1 cellular context compared by ENCODE assay signal in genomic region chr21:42878993-42879787, GRCh38.
TF ChIP-seq lines count a peak whose summit lies in the region.

TSS of gene WDR4 (minus strand) at chr21:42879539. CDS start at chr21:42879495, 44 bp downstream.

TF ChIP-seq in HEK293, 187 proteins besides CTCF, POLR2A, EP300 and RAD21 (continued from another document):
- TF ChIP-seq INSM2 (tag by site-specific recombination; IDR thresholded peaks at IDR 0.05), result peak; percentile 43; the same call in 1 of the 2 replicates
- TF ChIP-seq ZBTB17 (tag by site-specific recombination; IDR thresholded peaks at IDR 0.05), result peak; percentile 81
- no peak for TF ChIP-seq WT1 (tag by site-specific recombination; IDR thresholded peaks at IDR 0.05)
- TF ChIP-seq ZNF514 (tag by site-specific recombination; IDR thresholded peaks at IDR 0.05), result no peak
- TF ChIP-seq, protein P1, sequence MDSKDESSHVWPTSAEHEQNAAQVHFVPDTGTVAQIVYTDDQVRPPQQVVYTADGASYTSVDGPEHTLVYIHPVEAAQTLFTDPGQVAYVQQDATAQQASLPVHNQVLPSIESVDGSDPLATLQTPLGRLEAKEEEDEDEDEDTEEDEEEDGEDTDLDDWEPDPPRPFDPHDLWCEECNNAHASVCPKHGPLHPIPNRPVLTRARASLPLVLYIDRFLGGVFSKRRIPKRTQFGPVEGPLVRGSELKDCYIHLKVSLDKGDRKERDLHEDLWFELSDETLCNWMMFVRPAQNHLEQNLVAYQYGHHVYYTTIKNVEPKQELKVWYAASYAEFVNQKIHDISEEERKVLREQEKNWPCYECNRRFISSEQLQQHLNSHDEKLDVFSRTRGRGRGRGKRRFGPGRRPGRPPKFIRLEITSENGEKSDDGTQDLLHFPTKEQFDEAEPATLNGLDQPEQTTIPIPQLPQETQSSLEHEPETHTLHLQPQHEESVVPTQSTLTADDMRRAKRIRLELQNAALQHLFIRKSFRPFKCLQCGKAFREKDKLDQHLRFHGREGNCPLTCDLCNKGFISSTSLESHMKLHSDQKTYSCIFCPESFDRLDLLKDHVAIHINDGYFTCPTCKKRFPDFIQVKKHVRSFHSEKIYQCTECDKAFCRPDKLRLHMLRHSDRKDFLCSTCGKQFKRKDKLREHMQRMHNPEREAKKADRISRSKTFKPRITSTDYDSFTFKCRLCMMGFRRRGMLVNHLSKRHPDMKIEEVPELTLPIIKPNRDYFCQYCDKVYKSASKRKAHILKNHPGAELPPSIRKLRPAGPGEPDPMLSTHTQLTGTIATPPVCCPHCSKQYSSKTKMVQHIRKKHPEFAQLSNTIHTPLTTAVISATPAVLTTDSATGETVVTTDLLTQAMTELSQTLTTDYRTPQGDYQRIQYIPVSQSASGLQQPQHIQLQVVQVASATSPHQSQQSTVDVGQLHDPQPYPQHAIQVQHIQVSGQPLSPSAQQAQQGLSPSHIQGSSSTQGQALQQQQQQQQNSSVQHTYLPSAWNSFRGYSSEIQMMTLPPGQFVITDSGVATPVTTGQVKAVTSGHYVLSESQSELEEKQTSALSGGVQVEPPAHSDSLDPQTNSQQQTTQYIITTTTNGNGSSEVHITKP (tag by site-specific recombination; IDR thresholded peaks at IDR 0.05), result peak; percentile 100
- TF ChIP-seq, protein P2, sequence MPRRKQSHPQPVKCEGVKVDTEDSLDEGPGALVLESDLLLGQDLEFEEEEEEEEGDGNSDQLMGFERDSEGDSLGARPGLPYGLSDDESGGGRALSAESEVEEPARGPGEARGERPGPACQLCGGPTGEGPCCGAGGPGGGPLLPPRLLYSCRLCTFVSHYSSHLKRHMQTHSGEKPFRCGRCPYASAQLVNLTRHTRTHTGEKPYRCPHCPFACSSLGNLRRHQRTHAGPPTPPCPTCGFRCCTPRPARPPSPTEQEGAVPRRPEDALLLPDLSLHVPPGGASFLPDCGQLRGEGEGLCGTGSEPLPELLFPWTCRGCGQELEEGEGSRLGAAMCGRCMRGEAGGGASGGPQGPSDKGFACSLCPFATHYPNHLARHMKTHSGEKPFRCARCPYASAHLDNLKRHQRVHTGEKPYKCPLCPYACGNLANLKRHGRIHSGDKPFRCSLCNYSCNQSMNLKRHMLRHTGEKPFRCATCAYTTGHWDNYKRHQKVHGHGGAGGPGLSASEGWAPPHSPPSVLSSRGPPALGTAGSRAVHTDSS (tag by site-specific recombination; IDR thresholded peaks at IDR 0.05), result no peak
TF ChIP-seq in HEK293: peak in this region for 73.
